ENCODE assay signal across 8 cellular contexts in genomic region chr1:198936371-198937083, GRCh38.
DNase-seq lines count a peak whose midpoint lies in the region; ATAC-seq and TF ChIP-seq lines count a peak whose summit lies in the region.

No MANE protein-coding gene starts in this region.

- peaks cover 8 to 9% of the 10 kb centered on the region in 2 donors for H3K4me1 ChIP-seq in adrenal gland (replicated peaks in 1 of 2)

- peaks cover 3 to 22% of the 10 kb centered on the region in 2 donors for H3K4me1 Mint-ChIP-seq in stimulated activated naive B cell treated with anti-CD40 and anti-IgM and Interleukin-4, amounts not matched to agents 10 μg/mL and 1 μg/mL and 100 μg/mL, for 72 hours

- peak; percentile 64 for DNase-seq in DMS53 (lab: John Stamatoyannopoulos, UW)
- peak; percentile 27 to 57 for DNase-seq in Kasumi-1 (lab: John Stamatoyannopoulos, UW)
- peak in 3 of 7 donors; percentile 14 to 37 (median 29) for DNase-seq in adrenal gland
- DNase-seq in iris pigment epithelial cell (ENCODE audit: low read depth): peak; percentile 56
- no peak for DNase-seq in stimulated activated naive B cell treated with anti-CD40 and anti-IgM and Interleukin-4, amounts not matched to agents 10 μg/mL and 1 μg/mL and 100 μg/mL, for 72 hours
- DNase-seq in left lobe of liver (ENCODE audit: low spot score): no peak

- no peaks in the 10 kb centered on the region for H3K27me3 Mint-ChIP-seq in stimulated activated naive B cell treated with anti-CD40 and anti-IgM and Interleukin-4, amounts not matched to agents 10 μg/mL and 1 μg/mL and 100 μg/mL, for 72 hours

- TF ChIP-seq POLR2A in adrenal gland (IDR thresholded peaks at IDR 0.05): no peak

- no peaks in the 10 kb centered on the region for H3K36me3 ChIP-seq in adrenal gland (replicated peaks in 1 of 2)

- ATAC-seq in stimulated activated naive B cell treated with anti-CD40 and anti-IgM and Interleukin-4, amounts not matched to agents 10 μg/mL and 1 μg/mL and 100 μg/mL, for 72 hours (replicated peaks): peak in 1 of 2 donors; percentile 19
- ATAC-seq in HG02852 (IDR thresholded peaks at IDR 0.05; ENCODE audit: unreplicated experiment) (no peak), HG03280 (IDR thresholded peaks at IDR 0.05; ENCODE audit: unreplicated experiment) (no peak), left lobe of liver (no peak)

- no peaks in the 10 kb centered on the region for H3K27me3 ChIP-seq in adrenal gland

- peaks cover 3 to 5% of the 10 kb centered on the region in 2 donors for H3K9me3 Mint-ChIP-seq in stimulated activated naive B cell treated with anti-CD40 and anti-IgM and Interleukin-4, amounts not matched to agents 10 μg/mL and 1 μg/mL and 100 μg/mL, for 72 hours

- 3 to 5% (median 5%) methylated on average over 6 of the region's 6 CpGs for WGBS in adrenal gland, 4 donors

- peak overlapping the region in 3 of 4 donors; percentile 13 to 66 (median 51) for H3K4me3 ChIP-seq in adrenal gland

- H3K27ac ChIP-seq in adrenal gland: peak overlapping the region; percentile 53 to 82 (median 75)

- peaks cover 0 to 4% of the 10 kb centered on the region in 2 donors for H3K36me3 Mint-ChIP-seq in stimulated activated naive B cell treated with anti-CD40 and anti-IgM and Interleukin-4, amounts not matched to agents 10 μg/mL and 1 μg/mL and 100 μg/mL, for 72 hours

- peak overlapping the region; percentile 89 for H3K27ac Mint-ChIP-seq in stimulated activated naive B cell treated with anti-CD40 and anti-IgM and Interleukin-4, amounts not matched to agents 10 μg/mL and 1 μg/mL and 100 μg/mL, for 72 hours

- no peaks in the 10 kb centered on the region for H3K9me3 ChIP-seq in adrenal gland (replicated peaks in 1 of 3)

- intact Hi-C loops in adrenal gland (cut with DNase I): no loop called here

- peak overlapping the region in 1 of 2 donors; percentile 87 for H3K4me3 Mint-ChIP-seq in stimulated activated naive B cell treated with anti-CD40 and anti-IgM and Interleukin-4, amounts not matched to agents 10 μg/mL and 1 μg/mL and 100 μg/mL, for 72 hours

- no peak for TF ChIP-seq CTCF in adrenal gland (IDR thresholded peaks at IDR 0.05)

Comparison
In these comparisons a context has a peak if more than half of its experiments do, and no peak if none do; other contexts are left out.
1. DNase-seq: peak in DMS53 (single experiment), Kasumi-1 (2 of 2) and iris pigment epithelial cell (single experiment); none in stimulated activated naive B cell treated with anti-CD40 and anti-IgM and Interleukin-4, amounts not matched to agents 10 μg/mL and 1 μg/mL and 100 μg/mL, for 72 hours (single experiment) and left lobe of liver (single experiment).